Comparison of ENCODE assay signal across 12 cellular contexts in genomic region chr4:106062452-106062875, GRCh38.
A peak's percentile ranks its signal among the peaks of the same experiment; 100 is the strongest.
DNase-seq lines count a peak whose midpoint lies in the region; ATAC-seq and TF ChIP-seq lines count a peak whose summit lies in the region.
"Had no signal": no experiment of that assay in that cellular context is flagged by ENCODE, and none has a peak within 500 bp of the region (broad histone marks: within the 10 kb centered on the region; RNA-seq: fewer than 3 reads in every experiment).

No MANE protein-coding gene starts in this region.

- no peak overlapping the region for H3K4me3 Mint-ChIP-seq in activated T-helper 2 cell treated with anti-CD3 and anti-CD28 coated beads, Interferon-gamma antibody, Interleukin-2, Interleukin-4, amounts not matched to agents 10 μg/mL and 5 μg/mL and 100 μg/mL, durations not matched to agents 14 hours and 24 hours and 36 hours (ENCODE audit: low read depth)
- H3K4me3 Mint-ChIP-seq: activated CD8-positive, alpha-beta memory T cell treated with anti-CD3 and anti-CD28 coated beads, Interleukin-2, amount 10 ng/mL, durations not matched to agents 7 days and 5 days; naive B cell had no signal

- CTCF ChIA-PET in HEK293 (lab: Yijun Ruan, JAX) (no interaction called here), RWPE1 (lab: Yijun Ruan, JAX) (interaction anchor here (0.6 kb wide), 2 partner anchors 51 to 522 kb away, joined by 3 read pairs; no protein-coding TSS in a partner anchor)

- TF ChIP-seq POLR2A in gastrocnemius medialis (IDR thresholded peaks at IDR 0.05) = no peak

- in situ Hi-C loops in gastrocnemius medialis (cut with MboI; ENCODE audit: low sequenced_read_pairs in 4 of 4) = no loop called here

- H3K9me3 Mint-ChIP-seq in activated T-helper 2 cell treated with anti-CD3 and anti-CD28 coated beads, Interferon-gamma antibody, Interleukin-2, Interleukin-4, amounts not matched to agents 10 μg/mL and 5 μg/mL and 100 μg/mL, durations not matched to agents 14 hours and 24 hours and 36 hours = no peaks in the 10 kb centered on the region

- H3K4me3 ChIP-seq in HEK293 (ENCODE audit: low read depth, low read length) (no peak overlapping the region), fibroblast of mammary gland (ENCODE audit: control insufficient read depth, low read depth, low read length) (no peak overlapping the region), skeletal muscle satellite cell (ENCODE audit: low read length) (no peak overlapping the region), gastrocnemius medialis (no peak overlapping the region)
- H3K4me3 ChIP-seq: cardiac muscle cell, suprapubic skin had no signal

- H3K27ac ChIP-seq in HEK293 (ENCODE audit: extremely low read depth, low read depth, low read length) (no peak overlapping the region), RWPE1 (no peak overlapping the region), gastrocnemius medialis (no peak overlapping the region)
- H3K27ac ChIP-seq: cardiac muscle cell, suprapubic skin had no signal

- H3K36me3 ChIP-seq in HEK293 (ENCODE audit: control insufficient read depth in 2 of 2, insufficient read depth in 1 of 2, low read length in 2 of 2) (no peaks in the 10 kb centered on the region), skeletal muscle satellite cell (ENCODE audit: insufficient read depth, low read length) (no peaks in the 10 kb centered on the region), gastrocnemius medialis (no peaks in the 10 kb centered on the region)
- H3K36me3 ChIP-seq: cardiac muscle cell, suprapubic skin had no signal

- peak overlapping the region; percentile 8 for H3K4me2 ChIP-seq in skeletal muscle satellite cell (ENCODE audit: low read length)

- H3K4me1 Mint-ChIP-seq in activated T-helper 2 cell treated with anti-CD3 and anti-CD28 coated beads, Interferon-gamma antibody, Interleukin-2, Interleukin-4, amounts not matched to agents 10 μg/mL and 5 μg/mL and 100 μg/mL, durations not matched to agents 14 hours and 24 hours and 36 hours (ENCODE audit: low read depth) = no peaks in the 10 kb centered on the region
- H3K4me1 Mint-ChIP-seq: activated CD8-positive, alpha-beta memory T cell treated with anti-CD3 and anti-CD28 coated beads, Interleukin-2, amount 10 ng/mL, durations not matched to agents 7 days and 5 days; naive B cell had no signal

- H3K36me3 Mint-ChIP-seq in activated T-helper 2 cell treated with anti-CD3 and anti-CD28 coated beads, Interferon-gamma antibody, Interleukin-2, Interleukin-4, amounts not matched to agents 10 μg/mL and 5 μg/mL and 100 μg/mL, durations not matched to agents 14 hours and 24 hours and 36 hours (ENCODE audit: low read depth) = no peaks in the 10 kb centered on the region

- DNase-seq in RWPE1 (ENCODE audit: low spot score) (peak; percentile 39), fibroblast of mammary gland (ENCODE audit: low read depth) (peak; percentile 53), gastrocnemius medialis (no peak)
- DNase-seq in activated T-helper 2 cell treated with anti-CD3 and anti-CD28 coated beads, Interferon-gamma antibody, Interleukin-2, Interleukin-4, amounts not matched to agents 10 μg/mL and 5 μg/mL and 100 μg/mL, durations not matched to agents 14 hours and 24 hours and 36 hours (ENCODE audit: low spot score) = no peak
- DNase-seq: activated CD8-positive, alpha-beta memory T cell treated with anti-CD3 and anti-CD28 coated beads, Interleukin-2, amount 10 ng/mL, durations not matched to agents 7 days and 5 days; naive B cell; stimulated activated CD4-positive, alpha-beta T cell treated with anti-CD3 and anti-CD28 coated beads, Interleukin-4, amount 100 ng/mL, for 4 hours had no signal

- H3K9me3 ChIP-seq in HEK293 (ENCODE audit: control insufficient read depth, insufficient read depth, low read depth, low read length) (no peaks in the 10 kb centered on the region), skeletal muscle satellite cell (replicated peaks; ENCODE audit: low read length) (no peaks in the 10 kb centered on the region), gastrocnemius medialis (no peaks in the 10 kb centered on the region)
- H3K9me3 ChIP-seq: suprapubic skin had no signal

- H3K4me1 ChIP-seq in HEK293 (ENCODE audit: control insufficient read depth, insufficient read depth, low read length) (peaks cover 6% of the 10 kb centered on the region), skeletal muscle satellite cell (ENCODE audit: control insufficient read depth, insufficient read depth, low read length) (peaks cover 14% of the 10 kb centered on the region), gastrocnemius medialis (no peaks in the 10 kb centered on the region)

- no peak for TF ChIP-seq CTCF in HEK293 (tag by site-specific recombination; IDR thresholded peaks at IDR 0.05)
- TF ChIP-seq CTCF in RWPE1 (conservative IDR thresholded peaks at IDR 0.05; ENCODE audit: low read depth) = no peak
- TF ChIP-seq CTCF in fibroblast of mammary gland (conservative IDR thresholded peaks at IDR 0.05; ENCODE audit: control insufficient read depth, insufficient read depth, low read depth, low read length) = no peak
- no peak for TF ChIP-seq CTCF in gastrocnemius medialis (IDR thresholded peaks at IDR 0.05 in 4 of 5, conservative IDR thresholded peaks at IDR 0.05 in 1 of 5)

- ATAC-seq in GM21576 (IDR thresholded peaks at IDR 0.05; ENCODE audit: unreplicated experiment) (no peak), gastrocnemius medialis (no peak)
- ATAC-seq: activated CD8-positive, alpha-beta memory T cell treated with anti-CD3 and anti-CD28 coated beads, Interleukin-2, amount 10 ng/mL, durations not matched to agents 7 days and 5 days had no signal

- H3K27ac Mint-ChIP-seq in activated T-helper 2 cell treated with anti-CD3 and anti-CD28 coated beads, Interferon-gamma antibody, Interleukin-2, Interleukin-4, amounts not matched to agents 10 μg/mL and 5 μg/mL and 100 μg/mL, durations not matched to agents 14 hours and 24 hours and 36 hours = no peak overlapping the region
- H3K27ac Mint-ChIP-seq: activated CD8-positive, alpha-beta memory T cell treated with anti-CD3 and anti-CD28 coated beads, Interleukin-2, amount 10 ng/mL, durations not matched to agents 7 days and 5 days; naive B cell had no signal

- POLR2A ChIA-PET in HEK293 (lab: Yijun Ruan, JAX) (no interaction called here), RWPE1 (lab: Yijun Ruan, JAX; ENCODE audit: low non-redundant PET) (no interaction called here)

- H3K27me3 Mint-ChIP-seq in activated T-helper 2 cell treated with anti-CD3 and anti-CD28 coated beads, Interferon-gamma antibody, Interleukin-2, Interleukin-4, amounts not matched to agents 10 μg/mL and 5 μg/mL and 100 μg/mL, durations not matched to agents 14 hours and 24 hours and 36 hours (ENCODE audit: low read depth) = no peaks in the 10 kb centered on the region
- H3K27me3 Mint-ChIP-seq: activated CD8-positive, alpha-beta memory T cell treated with anti-CD3 and anti-CD28 coated beads, Interleukin-2, amount 10 ng/mL, durations not matched to agents 7 days and 5 days; naive B cell had no signal

- peaks cover 17% of the 10 kb centered on the region for H3K27me3 ChIP-seq in skeletal muscle satellite cell (ENCODE audit: control insufficient read depth, insufficient read depth, low read length)
- H3K27me3 ChIP-seq in gastrocnemius medialis = no peaks in the 10 kb centered on the region
- H3K27me3 ChIP-seq: cardiac muscle cell, suprapubic skin had no signal

- intact Hi-C loops in activated T-helper 2 cell treated with anti-CD3 and anti-CD28 coated beads, Interferon-gamma antibody, Interleukin-2, Interleukin-4, amounts not matched to agents 10 μg/mL and 5 μg/mL and 100 μg/mL, durations not matched to agents 14 hours and 24 hours and 36 hours (cut with micrococcal nuclease) = no loop called here
- intact Hi-C loops in gastrocnemius medialis (cut with DNase I; ENCODE audit: low total_unique reads) = no loop called here

- no peak overlapping the region for H3K9ac ChIP-seq in skeletal muscle satellite cell (ENCODE audit: low read depth, low read length)

TF ChIP-seq in HEK293, 187 proteins besides CTCF, POLR2A, EP300 and RAD21 (continues in another document):
- TF ChIP-seq SP2 (tag by site-specific recombination; IDR thresholded peaks at IDR 0.05) = no peak
- TF ChIP-seq ZNF610 (tag by site-specific recombination; IDR thresholded peaks at IDR 0.05; ENCODE audit: borderline replicate concordance) = no peak
- TF ChIP-seq ZNF596 (tag by site-specific recombination; IDR thresholded peaks at IDR 0.05) = no peak
- TF ChIP-seq OSR2 (tag by site-specific recombination; IDR thresholded peaks at IDR 0.05) = no peak
- TF ChIP-seq ZNF621 (tag by site-specific recombination; IDR thresholded peaks at IDR 0.05) = no peak
- TF ChIP-seq ZXDB (tag by site-specific recombination; IDR thresholded peaks at IDR 0.05) = no peak
- no peak for TF ChIP-seq ZNF324 (tag by site-specific recombination; IDR thresholded peaks at IDR 0.05)
- no peak for TF ChIP-seq ZNF544 (tag by site-specific recombination; IDR thresholded peaks at IDR 0.05)
- TF ChIP-seq KLF16 (tag by site-specific recombination; IDR thresholded peaks at IDR 0.05) = no peak
- no peak for TF ChIP-seq BCL6B (tag by site-specific recombination; IDR thresholded peaks at IDR 0.05)
- no peak for TF ChIP-seq FEZF1 (tag by site-specific recombination; IDR thresholded peaks at IDR 0.05)
- TF ChIP-seq SP3 (tag by site-specific recombination; IDR thresholded peaks at IDR 0.05) = no peak
- TF ChIP-seq ZNF18 (tag by site-specific recombination; IDR thresholded peaks at IDR 0.05) = no peak
- no peak for TF ChIP-seq ZNF214 (tag by site-specific recombination; IDR thresholded peaks at IDR 0.05; ENCODE audit: borderline replicate concordance)

Comparison
In these comparisons a context has a peak if more than half of its experiments do, and no peak if none do; other contexts are left out.
1. DNase-seq: peak in RWPE1 (single experiment) and fibroblast of mammary gland (single experiment); none in activated T-helper 2 cell treated with anti-CD3 and anti-CD28 coated beads, Interferon-gamma antibody, Interleukin-2, Interleukin-4, amounts not matched to agents 10 μg/mL and 5 μg/mL and 100 μg/mL, durations not matched to agents 14 hours and 24 hours and 36 hours (single experiment) and gastrocnemius medialis (0 of 2).